19 cellular contexts compared by ENCODE assay signal in genomic region chr1:159947942-159948341, GRCh38. TPM values are rescaled to one million over a fixed set of nuclear protein-coding genes. Genes with fewer than 3 reads are reported as not detected.
DNase-seq lines count a peak whose midpoint lies in the region; ATAC-seq, FAIRE-seq and TF ChIP-seq lines count a peak whose summit lies in the region.
"Had no signal": no experiment of that assay in that cellular context is flagged by ENCODE, and none has a peak within 500 bp of the region (broad histone marks: within the 10 kb centered on the region; RNA-seq: fewer than 3 reads in every experiment).

No MANE protein-coding gene starts in this region.

- intact Hi-C loops in Caco-2 (cut with micrococcal nuclease; ENCODE audit: unreplicated experiment) (no loop called here), K562 (cut with micrococcal nuclease) (loop anchor here (5.0 kb wide), 1 partner anchor 166 kb away; the partner anchor contains the start of gene DUSP23), ovary (cut with DNase I) (loop anchor here in 1 of 4 donors (10.0 kb wide), 1 partner anchor 57 kb away; no protein-coding TSS in a partner anchor)

- ATAC-seq in K562 (no peak), GM18505 (IDR thresholded peaks at IDR 0.05; ENCODE audit: unreplicated experiment) (no peak)
- no peak for ATAC-seq in stimulated activated naive B cell treated with anti-CD40 and anti-IgM and Interleukin-4, amounts not matched to agents 10 μg/mL and 1 μg/mL and 100 μg/mL, for 72 hours (replicated peaks)
- ATAC-seq: HepG2 had no signal

- H3K9me3 ChIP-seq in Caco-2 = no peaks in the 10 kb centered on the region
- H3K9me3 ChIP-seq in K562 (replicated peaks; ENCODE audit: control insufficient read depth, insufficient read depth, low read depth, low read length) = no peaks in the 10 kb centered on the region
- H3K9me3 ChIP-seq in ovary = no peaks in the 10 kb centered on the region
- H3K9me3 ChIP-seq: BLaER1 had no signal

- TF ChIP-seq CTCF in Caco-2 (IDR thresholded peaks at IDR 0.05; ENCODE audit: insufficient read depth in 1 of 2, low read depth in 1 of 2, low read length in 1 of 2, severe bottlenecking in 1 of 2, unreplicated experiment in 1 of 2) (no peak), K562 (IDR thresholded peaks at IDR 0.05 in 2 of 3, conservative IDR thresholded peaks at IDR 0.05 in 1 of 3; ENCODE audit: insufficient read depth in 2 of 3, low read depth in 1 of 3, low read length in 3 of 3) (no peak), nephron (IDR thresholded peaks at IDR 0.05; ENCODE audit: unreplicated experiment in 3 of 3) (no peak), type B pancreatic cell (conservative IDR thresholded peaks at IDR 0.05) (no peak), ovary (IDR thresholded peaks at IDR 0.05) (no peak)

- POLR2A ChIA-PET in Caco-2 (lab: Charles Lee) (no interaction called here), K562 (lab: Yijun Ruan, JAX) (interaction anchor here (0.7 kb wide), 1 partner anchor 52 kb away, joined by 3 read pairs; no protein-coding TSS in a partner anchor)

- H3K36me3 ChIP-seq in Caco-2 (ENCODE audit: control insufficient read depth, insufficient read depth, low read length) = no peaks in the 10 kb centered on the region
- H3K36me3 ChIP-seq in K562 (ENCODE audit: control insufficient read depth, insufficient read depth, low read length) = no peaks in the 10 kb centered on the region
- no peaks in the 10 kb centered on the region for H3K36me3 ChIP-seq in ovary
- H3K36me3 ChIP-seq: BLaER1 had no signal

- TF ChIP-seq EP300 in K562 (IDR thresholded peaks at IDR 0.05; ENCODE audit: low read length) (no peak), ovary (IDR thresholded peaks at IDR 0.05) (no peak)

- no peak for TF ChIP-seq RAD21 in K562 (CRISPR knock-in tag; conservative IDR thresholded peaks at IDR 0.05 in 1 of 2, IDR thresholded peaks at IDR 0.05 in 1 of 2)

- H3K4me3 ChIP-seq in Caco-2 (ENCODE audit: low read depth, low read length) (no peak overlapping the region), K562 (no peak overlapping the region), ovary (no peak overlapping the region)
- H3K4me3 ChIP-seq: BLaER1 had no signal

- H3K4me1 ChIP-seq in Caco-2 (peaks cover 62% of the 10 kb centered on the region), K562 (replicated peaks in 1 of 2; ENCODE audit: control insufficient read depth in 2 of 2, insufficient read depth in 2 of 2, low read length in 2 of 2) (peaks cover 5 to 13% of the 10 kb centered on the region in 2 experiments; a peak in 3 of 5 replicates), ovary (ENCODE audit: insufficient read depth) (no peaks in the 10 kb centered on the region)

- H3K27me3 ChIP-seq in Caco-2 (replicated peaks; ENCODE audit: control insufficient read depth, insufficient read depth, low read length) (no peaks in the 10 kb centered on the region), K562 (ENCODE audit: control insufficient read depth in 2 of 2, insufficient read depth in 2 of 2, low read length in 2 of 2) (peaks cover 0 to 19% of the 10 kb centered on the region in 2 experiments; a peak in 2 of 5 replicates), ovary (no peaks in the 10 kb centered on the region)
- H3K27me3 ChIP-seq: BLaER1 had no signal

- H3K79me2 ChIP-seq in K562 (ENCODE audit: control insufficient read depth, insufficient read depth, low read length) = no peaks in the 10 kb centered on the region

- 0 out of 2 replicates have a peak, but pooled peaks cover 3% of the 10 kb centered on the region for H4K20me1 ChIP-seq in K562 (replicated peaks; ENCODE audit: control insufficient read depth, insufficient read depth, low read length)
- H4K20me1 ChIP-seq: BLaER1 had no signal

- H2AFZ ChIP-seq in K562 (ENCODE audit: low read depth, low read length) = no peak overlapping the region

- H3K4me1 Mint-ChIP-seq in Caco-2 (ENCODE audit: low read depth, unreplicated experiment) (peaks cover 54% of the 10 kb centered on the region), nephron (peaks cover 19% of the 10 kb centered on the region), type B pancreatic cell (ENCODE audit: unreplicated experiment) (peaks cover 32% of the 10 kb centered on the region)
- H3K4me1 Mint-ChIP-seq in stimulated activated naive B cell treated with anti-CD40 and anti-IgM and Interleukin-4, amounts not matched to agents 10 μg/mL and 1 μg/mL and 100 μg/mL, for 72 hours = peaks cover 13 to 25% of the 10 kb centered on the region in 2 donors

- no peak overlapping the region for H3K27ac ChIP-seq in K562 (ENCODE audit: extremely low read depth, low read depth, low read length)
- no peak overlapping the region for H3K27ac ChIP-seq in ovary
- H3K27ac ChIP-seq: BLaER1 had no signal

- peak overlapping the region; percentile 9 for H3K27ac Mint-ChIP-seq in Caco-2 (ENCODE audit: unreplicated experiment)
- no peak overlapping the region for H3K27ac Mint-ChIP-seq in nephron
- no peak overlapping the region for H3K27ac Mint-ChIP-seq in type B pancreatic cell
- H3K27ac Mint-ChIP-seq in stimulated activated naive B cell treated with anti-CD40 and anti-IgM and Interleukin-4, amounts not matched to agents 10 μg/mL and 1 μg/mL and 100 μg/mL, for 72 hours = no peak overlapping the region
- H3K27ac Mint-ChIP-seq: CD14-positive monocyte had no signal

- BruUV-seq in Caco-2 (replicated peaks; lab: Mats Ljungman, UMichigan) = no TSS peak
- BruUV-seq in K562 (replicated peaks; lab: Mats Ljungman, UMichigan) = no TSS peak

- FAIRE-seq in K562 (lab: Jason Lieb, UNC) = no peak
- FAIRE-seq: H1, HepG2 had no signal

- no peak overlapping the region for H3K9ac ChIP-seq in K562 (ENCODE audit: insufficient read depth in 1 of 2, low read depth in 2 of 2, low read length in 2 of 2)
- H3K9ac ChIP-seq: BLaER1 had no signal

- H3K27me3 Mint-ChIP-seq in Caco-2 (ENCODE audit: insufficient read depth, unreplicated experiment) (no peaks in the 10 kb centered on the region), nephron (ENCODE audit: low read depth) (peaks cover 7% of the 10 kb centered on the region), type B pancreatic cell (peaks cover 16% of the 10 kb centered on the region)
- peaks cover 41 to 59% of the 10 kb centered on the region in 2 donors for H3K27me3 Mint-ChIP-seq in stimulated activated naive B cell treated with anti-CD40 and anti-IgM and Interleukin-4, amounts not matched to agents 10 μg/mL and 1 μg/mL and 100 μg/mL, for 72 hours

- no peaks in the 10 kb centered on the region for H3K36me3 Mint-ChIP-seq in Caco-2 (ENCODE audit: insufficient read depth, unreplicated experiment)
- H3K36me3 Mint-ChIP-seq in nephron (ENCODE audit: low read depth) = no peaks in the 10 kb centered on the region
- H3K36me3 Mint-ChIP-seq in type B pancreatic cell = no peaks in the 10 kb centered on the region
- H3K36me3 Mint-ChIP-seq in stimulated activated naive B cell treated with anti-CD40 and anti-IgM and Interleukin-4, amounts not matched to agents 10 μg/mL and 1 μg/mL and 100 μg/mL, for 72 hours = no peaks in the 10 kb centered on the region
- H3K36me3 Mint-ChIP-seq: CD4-positive, alpha-beta memory T cell had no signal

- H3K4me3 Mint-ChIP-seq in Caco-2 (ENCODE audit: unreplicated experiment) (no peak overlapping the region), nephron (peak overlapping the region in 2 of 3 experiments; percentile 45 to 53), type B pancreatic cell (peak overlapping the region; percentile 65)
- no peak overlapping the region for H3K4me3 Mint-ChIP-seq in stimulated activated naive B cell treated with anti-CD40 and anti-IgM and Interleukin-4, amounts not matched to agents 10 μg/mL and 1 μg/mL and 100 μg/mL, for 72 hours
- H3K4me3 Mint-ChIP-seq: CD14-positive monocyte, H9 had no signal

- TF ChIP-seq POLR2A in K562 (conservative IDR thresholded peaks at IDR 0.05) = no peak
- no peak for TF ChIP-seq POLR2A in GM18505 (IDR thresholded peaks at IDR 0.05; ENCODE audit: borderline replicate concordance, extremely low read depth, insufficient read depth, insufficient read length)
- no peak for TF ChIP-seq POLR2A in ovary (IDR thresholded peaks at IDR 0.05)

- WGBS in K562 (ENCODE audit: insufficient coverage, low coverage, missing lambda C conversion rate) = 27% methylated on average over 1 of the region's 1 CpG
- WGBS in ovary, 3 donors = 16 to 36% (median 35%) methylated on average over 1 of the region's 1 CpG

- in situ Hi-C loops in K562 (cut with MboI) = no loop called here

- no peaks in the 10 kb centered on the region for H3K9me3 Mint-ChIP-seq in Caco-2 (ENCODE audit: unreplicated experiment)
- no peaks in the 10 kb centered on the region for H3K9me3 Mint-ChIP-seq in nephron
- H3K9me3 Mint-ChIP-seq in type B pancreatic cell = no peaks in the 10 kb centered on the region
- H3K9me3 Mint-ChIP-seq in stimulated activated naive B cell treated with anti-CD40 and anti-IgM and Interleukin-4, amounts not matched to agents 10 μg/mL and 1 μg/mL and 100 μg/mL, for 72 hours = no peaks in the 10 kb centered on the region
- H3K9me3 Mint-ChIP-seq: CD4-positive, alpha-beta memory T cell; H9 had no signal

- DNase-seq in Caco-2 (no peak), K562 (ENCODE audit: extremely low read depth in 1 of 4, low spot score in 3 of 4) (no peak), type B pancreatic cell (ENCODE audit: extremely low spot score, unreplicated experiment) (no peak), ovary (no peak)
- DNase-seq in stimulated activated naive B cell treated with anti-CD40 and anti-IgM and Interleukin-4, amounts not matched to agents 10 μg/mL and 1 μg/mL and 100 μg/mL, for 72 hours = no peak
- DNase-seq: 8988T; Calu3; CD4-positive, alpha-beta memory T cell; DMS79 treated with DMSO at 0.1 percent for 48 hours; GF-D8 had no signal

- H3K9me1 ChIP-seq in K562 (ENCODE audit: control insufficient read depth, insufficient read depth, low read length) = no peaks in the 10 kb centered on the region

- H3K4me2 ChIP-seq in K562 (ENCODE audit: insufficient read depth, low read length) = no peak overlapping the region
- H3K4me2 ChIP-seq: BLaER1 had no signal

- CTCF ChIA-PET in Caco-2 (lab: Charles Lee) = no interaction called here
- CTCF ChIA-PET in K562 (lab: Yijun Ruan, JAX; ENCODE audit: low intra/inter-chr PET ratio) = no interaction called here

RNA-seq across cellular contexts. Expression of gene IGSF9, which starts 2.5 kb away (rescaled TPM):
- total RNA-seq in Caco-2 (2022) (19.6 and 21.2 TPM in 2 replicates), K562 (2014; rRNA removed) (0.09 and 0.24 TPM in 2 replicates), K562 (2014; rRNA removed; fragmentation: Illumina TruSeq; extraction: Trizol) (0.04 TPM in 1 of 2 replicates, not detected in the other), K562 (2015; rRNA removed; fragmentation: Illumina TruSeq; extraction: Trizol) (0.04 and 0.08 TPM in 2 replicates), K562 (2021) (0.29 and 0.34 TPM in 2 replicates), type B pancreatic cell (ENCODE audit: low replicate concordance) (36.4 and 44.3 TPM in 2 replicates), ovary (10 to 100 TPM in 1 of 7 donors, 1 to 10 TPM in 5, under 1 TPM in 1; 0.83 to 14.0 (median 2.0) TPM)
- total RNA-seq in K562 (2011; cell fraction: chromatin; rRNA removed; ENCODE audit: low replicate concordance) = 0.28 TPM in 1 of 2 replicates, not detected in the other
- total RNA-seq in K562 (2011; cell fraction: nucleolus; rRNA removed) = 0.13 and 0.17 TPM in 2 replicates
- 0.15 and 0.29 TPM in 2 replicates for total RNA-seq in K562 (2011; cell fraction: nucleoplasm; rRNA removed)
- polyA plus RNA-seq in K562 (2011; rRNA removed) (0.03 and 0.09 TPM in 2 replicates), K562 (2014; fragmentation: Illumina TruSeq; extraction: Trizol) (0.19 and 0.22 TPM in 2 replicates), K562 (2014; fragmentation: Nextera tagmentation; extraction: Ambion mirVana) (under 1 TPM in 1 of 2 experiments, not detected in 1; 0.04 TPM), K562 (2014; rRNA removed) (0.25 and 0.31 TPM in 2 replicates), ovary (under 1 TPM; 0.10 to 0.87 TPM)
- 0.07 and 0.12 TPM in 2 replicates for polyA plus RNA-seq in K562 (2011; cell fraction: cytosol; rRNA removed)
- 0.38 TPM in 2 replicates for polyA plus RNA-seq in K562 (2011; cell fraction: nucleus; rRNA removed)
- polyA plus RNA-seq in K562 (2012) = 0.18 and 0.26 TPM in 2 replicates
- polyA minus RNA-seq in K562 (2011; rRNA and poly(A)+ RNA removed) = 0.07 TPM in 1 of 2 replicates, not detected in the other
- 0.19 TPM in 1 of 2 replicates, not detected in the other for polyA minus RNA-seq in K562 (2011; cell fraction: cytosol; rRNA and poly(A)+ RNA removed)
- polyA minus RNA-seq in K562 (2011; cell fraction: nucleus; rRNA and poly(A)+ RNA removed) = 0.11 and 0.13 TPM in 2 replicates
- total RNA-seq: CD4-positive, alpha-beta memory T cell; HepG2 had no signal
- polyA plus RNA-seq: AG04450; CD14-positive monocyte; CD4-positive, alpha-beta memory T cell had no signal

RNA-seq across cellular contexts. Expression of gene SLAMF9, which starts 6.1 kb away (rescaled TPM):
- total RNA-seq in Caco-2 (2022) (0.36 TPM in 1 of 2 replicates, not detected in the other), K562 (2014; rRNA removed) (not detected in 2 replicates), K562 (2014; rRNA removed; fragmentation: Illumina TruSeq; extraction: Trizol) (not detected in 2 replicates), K562 (2015; rRNA removed; fragmentation: Illumina TruSeq; extraction: Trizol) (not detected in 2 replicates), K562 (2021) (not detected in 2 replicates), type B pancreatic cell (ENCODE audit: low replicate concordance) (not detected in 2 replicates), ovary (not detected)
- total RNA-seq in K562 (2011; cell fraction: chromatin; rRNA removed; ENCODE audit: low replicate concordance) = not detected in 2 replicates
- not detected in 2 replicates for total RNA-seq in K562 (2011; cell fraction: nucleolus; rRNA removed)
- total RNA-seq in K562 (2011; cell fraction: nucleoplasm; rRNA removed) = not detected in 2 replicates
- polyA plus RNA-seq in K562 (2011; rRNA removed) (0.13 TPM in 1 of 2 replicates, not detected in the other), K562 (2014; fragmentation: Illumina TruSeq; extraction: Trizol) (0.25 TPM in 1 of 2 replicates, not detected in the other), K562 (2014; fragmentation: Nextera tagmentation; extraction: Ambion mirVana) (under 1 TPM in 1 of 2 experiments, not detected in 1; 0.21 TPM), K562 (2014; rRNA removed) (not detected in 2 replicates), ovary (not detected)
- not detected in 2 replicates for polyA plus RNA-seq in K562 (2011; cell fraction: cytosol; rRNA removed)
- polyA plus RNA-seq in K562 (2011; cell fraction: nucleus; rRNA removed) = not detected in 2 replicates
- 0.19 TPM in 1 of 2 replicates, not detected in the other for polyA plus RNA-seq in K562 (2012)
- not detected in 2 replicates for polyA minus RNA-seq in K562 (2011; rRNA and poly(A)+ RNA removed)
- not detected in 2 replicates for polyA minus RNA-seq in K562 (2011; cell fraction: cytosol; rRNA and poly(A)+ RNA removed)
- not detected in 2 replicates for polyA minus RNA-seq in K562 (2011; cell fraction: nucleus; rRNA and poly(A)+ RNA removed)
- total RNA-seq: A673; Calu3; CD4-positive, alpha-beta memory T cell; H1; H9; HepG2 had no signal
- polyA plus RNA-seq: AG04450; CD14-positive monocyte; CD4-positive, alpha-beta memory T cell; H1 had no signal

RNA-seq across cellular contexts. Expression of gene TAGLN2, which starts 22.6 kb away (rescaled TPM):
- 518 and 531 TPM in 2 replicates for total RNA-seq in Caco-2 (2022)
- 38.5 and 101 TPM in 2 replicates for total RNA-seq in K562 (2011; cell fraction: chromatin; rRNA removed; ENCODE audit: low replicate concordance)
- 100 and 103 TPM in 2 replicates for total RNA-seq in K562 (2011; cell fraction: nucleolus; rRNA removed)
- 95.8 and 128 TPM in 2 replicates for total RNA-seq in K562 (2011; cell fraction: nucleoplasm; rRNA removed)
- total RNA-seq in K562 (2014; rRNA removed) = 456 and 502 TPM in 2 replicates
- total RNA-seq in K562 (2014; rRNA removed; fragmentation: Illumina TruSeq; extraction: Trizol) = 180 and 192 TPM in 2 replicates
- total RNA-seq in K562 (2015; rRNA removed; fragmentation: Illumina TruSeq; extraction: Trizol) = 247 and 249 TPM in 2 replicates
- 498 and 506 TPM in 2 replicates for total RNA-seq in K562 (2021)
- 414 and 518 TPM in 2 replicates for polyA plus RNA-seq in K562 (2011; rRNA removed)
- polyA plus RNA-seq in K562 (2011; cell fraction: cytosol; rRNA removed) = 883 and 1,031 TPM in 2 replicates
- 273 and 355 TPM in 2 replicates for polyA plus RNA-seq in K562 (2011; cell fraction: nucleus; rRNA removed)
- 571 and 615 TPM in 2 replicates for polyA plus RNA-seq in K562 (2012)
- 565 and 573 TPM in 2 replicates for polyA plus RNA-seq in K562 (2014; fragmentation: Illumina TruSeq; extraction: Trizol)
- 100 to 1,000 TPM; 334 to 683 TPM for polyA plus RNA-seq in K562 (2014; fragmentation: Nextera tagmentation; extraction: Ambion mirVana)
- polyA plus RNA-seq in K562 (2014; rRNA removed) = 455 and 456 TPM in 2 replicates
- 196 and 205 TPM in 2 replicates for polyA minus RNA-seq in K562 (2011; rRNA and poly(A)+ RNA removed)
- 239 and 243 TPM in 2 replicates for polyA minus RNA-seq in K562 (2011; cell fraction: cytosol; rRNA and poly(A)+ RNA removed)
- 47.4 and 74.8 TPM in 2 replicates for polyA minus RNA-seq in K562 (2011; cell fraction: nucleus; rRNA and poly(A)+ RNA removed)
- 138 and 208 TPM in 2 replicates for total RNA-seq in type B pancreatic cell (ENCODE audit: low replicate concordance)
- 100 to 1,000 TPM in 6 of 7 donors, 10 to 100 TPM in 1; 81.8 to 202 (median 149) TPM for total RNA-seq in ovary
- polyA plus RNA-seq in ovary = 100 to 1,000 TPM; 174 to 266 TPM

RNA-seq across cellular contexts. Expression of gene CFAP45, which starts 48.0 kb away (rescaled TPM):
- total RNA-seq in Caco-2 (2022) = 1.1 and 1.5 TPM in 2 replicates
- 1.8 and 2.4 TPM in 2 replicates for total RNA-seq in K562 (2011; cell fraction: chromatin; rRNA removed; ENCODE audit: low replicate concordance)
- total RNA-seq in K562 (2011; cell fraction: nucleolus; rRNA removed) = 0.33 and 1.1 TPM in 2 replicates
- 1.2 and 2.4 TPM in 2 replicates for total RNA-seq in K562 (2011; cell fraction: nucleoplasm; rRNA removed)
- 1.2 and 1.5 TPM in 2 replicates for total RNA-seq in K562 (2014; rRNA removed)
- 1.2 and 1.7 TPM in 2 replicates for total RNA-seq in K562 (2014; rRNA removed; fragmentation: Illumina TruSeq; extraction: Trizol)
- 0.94 and 1.4 TPM in 2 replicates for total RNA-seq in K562 (2015; rRNA removed; fragmentation: Illumina TruSeq; extraction: Trizol)
- 0.72 and 1.6 TPM in 2 replicates for total RNA-seq in K562 (2021)
- 0.85 and 1.5 TPM in 2 replicates for polyA plus RNA-seq in K562 (2011; rRNA removed)
- polyA plus RNA-seq in K562 (2011; cell fraction: cytosol; rRNA removed) = 0.43 and 0.59 TPM in 2 replicates
- polyA plus RNA-seq in K562 (2011; cell fraction: nucleus; rRNA removed) = 0.97 and 1.1 TPM in 2 replicates
- polyA plus RNA-seq in K562 (2012) = 0.91 and 1.0 TPM in 2 replicates
- polyA plus RNA-seq in K562 (2014; fragmentation: Illumina TruSeq; extraction: Trizol) = 1.6 and 2.0 TPM in 2 replicates
- polyA plus RNA-seq in K562 (2014; fragmentation: Nextera tagmentation; extraction: Ambion mirVana) = 1 to 10 TPM in 1 of 2 experiments, under 1 TPM in 1; 0.65 to 1.3 TPM
- polyA plus RNA-seq in K562 (2014; rRNA removed) = 1.0 and 2.4 TPM in 2 replicates
- polyA minus RNA-seq in K562 (2011; rRNA and poly(A)+ RNA removed) = 1.6 and 1.8 TPM in 2 replicates
- 0.48 and 0.91 TPM in 2 replicates for polyA minus RNA-seq in K562 (2011; cell fraction: cytosol; rRNA and poly(A)+ RNA removed)
- 0.40 and 0.89 TPM in 2 replicates for polyA minus RNA-seq in K562 (2011; cell fraction: nucleus; rRNA and poly(A)+ RNA removed)
- 1.0 and 2.8 TPM in 2 replicates for total RNA-seq in type B pancreatic cell (ENCODE audit: low replicate concordance)
- 10 to 100 TPM in 1 of 7 donors, 1 to 10 TPM in 6; 1.1 to 16.7 (median 1.5) TPM for total RNA-seq in ovary
- under 1 TPM; 0.30 to 0.50 TPM for polyA plus RNA-seq in ovary
- total RNA-seq: H1, HepG2 had no signal
- polyA plus RNA-seq: HepG2 had no signal

Comparison
In these comparisons a context has a peak if more than half of its experiments do, and no peak if none do; other contexts are left out.
1. H3K4me3 Mint-ChIP-seq: peak in nephron (2 of 3) and type B pancreatic cell (single experiment); none in Caco-2 (single experiment) and stimulated activated naive B cell treated with anti-CD40 and anti-IgM and Interleukin-4, amounts not matched to agents 10 μg/mL and 1 μg/mL and 100 μg/mL, for 72 hours (0 of 2).